8 cellular contexts compared by ENCODE assay signal in genomic region chr1:161192476-161193465, GRCh38. TPM values are rescaled to one million over a fixed set of nuclear protein-coding genes. Genes with fewer than 3 reads are reported as not detected.
DNase-seq lines count a peak whose midpoint lies in the region; ATAC-seq and TF ChIP-seq lines count a peak whose summit lies in the region.

No MANE protein-coding gene starts in this region.

- H3K9me3 ChIP-seq in right atrium auricular region (no peaks in the 10 kb centered on the region), sigmoid colon (no peaks in the 10 kb centered on the region)

- H3K4me1 ChIP-seq in right atrium auricular region (peaks cover 0 to 44% of the 10 kb centered on the region in 2 donors), sigmoid colon (peaks cover 0 to 38% (median 21%) of the 10 kb centered on the region in 4 donors)

- H3K4me1 Mint-ChIP-seq in T-helper 1 cell treated with Interleukin-12 subunit alpha and Interleukin-12 subunit beta and Interleukin-4 antibody, amounts not matched to agents 30 μg/mL and 1 μg/mL, for 36 hours (ENCODE audit: low read depth): peaks cover 34% of the 10 kb centered on the region

- H3K4me3 ChIP-seq in right atrium auricular region: no peak overlapping the region
- H3K4me3 ChIP-seq in sigmoid colon: no peak overlapping the region

- no peak for TF ChIP-seq EP300 in sigmoid colon (IDR thresholded peaks at IDR 0.05)

- H3K9me3 Mint-ChIP-seq in T-helper 1 cell treated with Interleukin-12 subunit alpha and Interleukin-12 subunit beta and Interleukin-4 antibody, amounts not matched to agents 30 μg/mL and 1 μg/mL, for 36 hours: no peaks in the 10 kb centered on the region

- H3K4me3 Mint-ChIP-seq in T-helper 1 cell treated with Interleukin-12 subunit alpha and Interleukin-12 subunit beta and Interleukin-4 antibody, amounts not matched to agents 30 μg/mL and 1 μg/mL, for 36 hours: no peak overlapping the region

- no peak for TF ChIP-seq POLR2A in sigmoid colon (IDR thresholded peaks at IDR 0.05)

- ATAC-seq in HG03025 (IDR thresholded peaks at IDR 0.05; ENCODE audit: low FRiP score, unreplicated experiment): no peak

- DNase-seq in DMS153 (lab: John Stamatoyannopoulos, UW) (peak; percentile 60), HCEC 1CT (peak; percentile 67), NCI-H1694 (lab: John Stamatoyannopoulos, UW) (peak; percentile 66), amniotic epithelial cell (ENCODE audit: low read depth) (peak; percentile 61), right atrium auricular region (ENCODE audit: low spot score) (no peak), sigmoid colon (peak; percentile 85)

- TF ChIP-seq CTCF in right atrium auricular region (IDR thresholded peaks at IDR 0.05): peak; percentile 78 to 91
- TF ChIP-seq CTCF in sigmoid colon (IDR thresholded peaks at IDR 0.05): peak; percentile 61 to 85 (median 73)

- no peaks in the 10 kb centered on the region for H3K27me3 Mint-ChIP-seq in T-helper 1 cell treated with Interleukin-12 subunit alpha and Interleukin-12 subunit beta and Interleukin-4 antibody, amounts not matched to agents 30 μg/mL and 1 μg/mL, for 36 hours (ENCODE audit: low read depth)

- H3K36me3 ChIP-seq in right atrium auricular region: peaks cover 45% of the 10 kb centered on the region
- H3K36me3 ChIP-seq in sigmoid colon: peaks cover 0 to 15% (median 0%) of the 10 kb centered on the region in 4 donors

- intact Hi-C loops in sigmoid colon (cut with DNase I): no loop called here

- WGBS in sigmoid colon, 2 donors: 57 to 64% methylated on average over 15 of the region's 15 CpGs

- H3K36me3 Mint-ChIP-seq in T-helper 1 cell treated with Interleukin-12 subunit alpha and Interleukin-12 subunit beta and Interleukin-4 antibody, amounts not matched to agents 30 μg/mL and 1 μg/mL, for 36 hours (ENCODE audit: low read depth): peaks cover 1% of the 10 kb centered on the region

- H3K27ac Mint-ChIP-seq in T-helper 1 cell treated with Interleukin-12 subunit alpha and Interleukin-12 subunit beta and Interleukin-4 antibody, amounts not matched to agents 30 μg/mL and 1 μg/mL, for 36 hours: peak overlapping the region; percentile 77

- H3K27ac ChIP-seq in right atrium auricular region: peak overlapping the region; percentile 29 to 33
- peak overlapping the region in 3 of 4 donors; percentile 1 to 15 (median 1) for H3K27ac ChIP-seq in sigmoid colon

- H3K27me3 ChIP-seq in right atrium auricular region: no peaks in the 10 kb centered on the region
- no peaks in the 10 kb centered on the region for H3K27me3 ChIP-seq in sigmoid colon

RNA-seq across cellular contexts. Expression of gene ADAMTS4, which starts 6.1 kb away (rescaled TPM):
- total RNA-seq in right atrium auricular region (10 to 100 TPM; 12.6 to 19.5 TPM), sigmoid colon (10 to 100 TPM in 2 of 4 donors, 1 to 10 TPM in 2; 6.4 to 78.2 (median 10.8) TPM)
- polyA plus RNA-seq in sigmoid colon: 1 to 10 TPM in 1 of 3 donors, under 1 TPM in 2; 0.23 to 4.5 (median 0.60) TPM

RNA-seq across cellular contexts. Expression of gene NDUFS2, which starts 9.4 kb away (rescaled TPM):
- 100 to 1,000 TPM; 148 to 311 TPM for total RNA-seq in right atrium auricular region
- 100 to 1,000 TPM in 1 of 4 donors, 10 to 100 TPM in 3; 79.6 to 113 (median 92.6) TPM for total RNA-seq in sigmoid colon
- polyA plus RNA-seq in sigmoid colon: 100 to 1,000 TPM; 113 to 194 (median 123) TPM

RNA-seq across cellular contexts. Expression of gene B4GALT3, which starts 15.5 kb away (rescaled TPM):
- total RNA-seq in right atrium auricular region: 10 to 100 TPM; 24.3 to 32.7 TPM
- 10 to 100 TPM; 10.7 to 19.3 (median 14.8) TPM for total RNA-seq in sigmoid colon
- 10 to 100 TPM; 13.4 to 33.4 (median 16.8) TPM for polyA plus RNA-seq in sigmoid colon

RNA-seq across cellular contexts. Expression of gene FCER1G, which starts 22.3 kb away (rescaled TPM):
- total RNA-seq in right atrium auricular region: 10 to 100 TPM; 16.8 to 77.8 TPM
- total RNA-seq in sigmoid colon: 10 to 100 TPM; 14.4 to 86.4 (median 56.9) TPM
- polyA plus RNA-seq in sigmoid colon: 100 to 1,000 TPM in 1 of 3 donors, 10 to 100 TPM in 2; 77.7 to 243 (median 80.5) TPM

RNA-seq across cellular contexts. Expression of gene PPOX, which starts 26.5 kb away (rescaled TPM):
- total RNA-seq in right atrium auricular region: 1 to 10 TPM; 8.3 to 9.6 TPM
- total RNA-seq in sigmoid colon: 10 to 100 TPM; 16.6 to 30.9 (median 21.3) TPM
- 10 to 100 TPM in 2 of 3 donors, 1 to 10 TPM in 1; 7.4 to 17.7 (median 16.2) TPM for polyA plus RNA-seq in sigmoid colon
